In genomic region chr15:51688863-51689262, GRCh38 we compare ENCODE assay signal across 1 cellular context.
TF ChIP-seq lines count a peak whose summit lies in the region.

No MANE protein-coding gene starts in this region.

TF ChIP-seq in SK-N-SH, 30 proteins besides CTCF, POLR2A, EP300 and RAD21 (continued from another document):
- no peak for TF ChIP-seq PBX3 (IDR thresholded peaks at IDR 0.05)
- TF ChIP-seq EZH2phosphoT487 (IDR thresholded peaks at IDR 0.05; ENCODE audit: borderline replicate concordance, low read depth), result no peak
- TF ChIP-seq FOXJ3 (CRISPR knock-in tag; IDR thresholded peaks at IDR 0.05), result no peak
- TF ChIP-seq ELF1 (IDR thresholded peaks at IDR 0.05), result no peak
